1 cellular context compared by ENCODE assay signal in genomic region chr2:232549655-232550350, GRCh38.
TF ChIP-seq lines count a peak whose summit lies in the region.

No MANE protein-coding gene starts in this region.

TF ChIP-seq in HepG2, 621 proteins besides CTCF, POLR2A, EP300 and RAD21 (continues in another document):
- TF ChIP-seq SIX1 (CRISPR knock-in tag; IDR thresholded peaks at IDR 0.05; ENCODE audit: borderline replicate concordance) (0 out of 2 replicates have a peak, but pooled peaks have one; percentile 3), HNRNPLL (IDR thresholded peaks at IDR 0.05; ENCODE audit: low read depth, low read length, poor library complexity, severe bottlenecking) (no peak), KLF6 (CRISPR knock-in tag; IDR thresholded peaks at IDR 0.05) (no peak), ZNF17 (CRISPR knock-in tag; IDR thresholded peaks at IDR 0.05) (peak; percentile 8; the same call in 1 of the 2 replicates), ZC3H13 (CRISPR knock-in tag; IDR thresholded peaks at IDR 0.05) (0 out of 2 replicates have a peak, but pooled peaks have one; percentile 13), ZSCAN29 (CRISPR knock-in tag; conservative IDR thresholded peaks at IDR 0.05) (no peak), PRDM4 (CRISPR knock-in tag; IDR thresholded peaks at IDR 0.05; ENCODE audit: borderline replicate concordance) (0 out of 2 replicates have a peak, but pooled peaks have one; percentile 55), ZNF740 (CRISPR knock-in tag; IDR thresholded peaks at IDR 0.05) (no peak), BCLAF1 (IDR thresholded peaks at IDR 0.05) (no peak), RXRA (CRISPR knock-in tag; IDR thresholded peaks at IDR 0.05) (no peak), RNF219 (CRISPR knock-in tag; IDR thresholded peaks at IDR 0.05) (peak; percentile 85; the same call in 1 of the 2 replicates), AFF4 (CRISPR knock-in tag; IDR thresholded peaks at IDR 0.05) (peak; percentile 24; the same call in 1 of the 2 replicates), ZNF296 (CRISPR knock-in tag; conservative IDR thresholded peaks at IDR 0.05) (no peak), MAF1 (CRISPR knock-in tag; IDR thresholded peaks at IDR 0.05; ENCODE audit: borderline replicate concordance) (no peak), PRPF4 (IDR thresholded peaks at IDR 0.05; ENCODE audit: low read depth, low read length, poor library complexity, severe bottlenecking) (peak; percentile 18), ZNF264 (CRISPR knock-in tag; IDR thresholded peaks at IDR 0.05) (no peak), ZNF530 (CRISPR knock-in tag; IDR thresholded peaks at IDR 0.05; ENCODE audit: low read depth) (0 out of 2 replicates have a peak, but pooled peaks have one; percentile 24), CBX1 (IDR thresholded peaks at IDR 0.05; ENCODE audit: low read depth) (peak; percentile 8), ATF4 (CRISPR knock-in tag; IDR thresholded peaks at IDR 0.05) (no peak), ZNF83 (CRISPR knock-in tag; IDR thresholded peaks at IDR 0.05; ENCODE audit: borderline replicate concordance) (no peak), MYNN (CRISPR knock-in tag; IDR thresholded peaks at IDR 0.05; ENCODE audit: low read depth) (peak; percentile 38; the same call in 1 of the 2 replicates), DDIT3 (CRISPR knock-in tag; IDR thresholded peaks at IDR 0.05) (peak; percentile 41; the same call in 1 of the 2 replicates), FOXM1 (CRISPR knock-in tag; IDR thresholded peaks at IDR 0.05) (0 out of 2 replicates have a peak, but pooled peaks have one; percentile 1), ZFP37 (CRISPR knock-in tag; IDR thresholded peaks at IDR 0.05; ENCODE audit: borderline replicate concordance) (no peak), ZNF546 (CRISPR knock-in tag; conservative IDR thresholded peaks at IDR 0.05) (no peak), ZNF496 (CRISPR knock-in tag; IDR thresholded peaks at IDR 0.05; ENCODE audit: insufficient replicate concordance) (no peak), AHR (CRISPR knock-in tag; IDR thresholded peaks at IDR 0.05) (no peak), PITX1 (CRISPR knock-in tag; IDR thresholded peaks at IDR 0.05) (no peak), ZNF18 (CRISPR knock-in tag; IDR thresholded peaks at IDR 0.05; ENCODE audit: insufficient replicate concordance) (no peak), ZNF549 (CRISPR knock-in tag; IDR thresholded peaks at IDR 0.05) (no peak), RFXANK (CRISPR knock-in tag; IDR thresholded peaks at IDR 0.05) (no peak), TEAD2 (CRISPR knock-in tag; IDR thresholded peaks at IDR 0.05) (no peak), ZNF761 (CRISPR knock-in tag; conservative IDR thresholded peaks at IDR 0.05) (no peak), ZNF382 (CRISPR knock-in tag; IDR thresholded peaks at IDR 0.05; ENCODE audit: borderline replicate concordance) (no peak), ZNF431 (CRISPR knock-in tag; IDR thresholded peaks at IDR 0.05; ENCODE audit: borderline replicate concordance, low read depth) (no peak), CC2D1A (CRISPR knock-in tag; IDR thresholded peaks at IDR 0.05) (no peak), FLYWCH1 (CRISPR knock-in tag; IDR thresholded peaks at IDR 0.05) (no peak), ZSCAN31 (CRISPR knock-in tag; IDR thresholded peaks at IDR 0.05; ENCODE audit: low read depth) (no peak), CREM (IDR thresholded peaks at IDR 0.05) (no peak), CREM (CRISPR knock-in tag; IDR thresholded peaks at IDR 0.05) (no peak), ZBTB4 (CRISPR knock-in tag; IDR thresholded peaks at IDR 0.05; ENCODE audit: borderline replicate concordance) (no peak), ZBTB38 (CRISPR knock-in tag; IDR thresholded peaks at IDR 0.05) (peak; percentile 70), GMEB2 (CRISPR knock-in tag; IDR thresholded peaks at IDR 0.05; ENCODE audit: low read depth) (no peak)
